Comparison of ENCODE assay signal across 13 cellular contexts in the genomic region with DNA sequence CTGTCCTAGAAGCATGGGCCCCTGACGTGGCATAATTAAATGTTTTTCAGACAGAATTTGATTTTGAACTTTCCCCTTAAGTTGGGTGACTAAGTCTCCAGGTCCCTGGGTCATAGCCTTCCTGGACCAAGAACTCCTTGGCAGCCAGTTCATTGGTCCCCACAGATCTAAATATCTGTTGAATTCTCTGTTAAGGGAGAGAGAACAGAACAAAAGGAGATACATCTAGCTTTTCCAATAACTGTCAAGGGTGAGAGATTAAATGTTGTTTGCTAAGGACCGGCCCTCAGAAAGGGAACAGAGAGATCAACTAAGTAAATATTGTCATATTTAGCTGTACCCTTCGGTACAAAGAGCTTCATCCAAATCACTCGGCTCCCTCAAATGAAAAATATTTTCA.
A peak's percentile ranks its signal among the peaks of the same experiment; 100 is the strongest.
DNase-seq lines count a peak whose midpoint lies in the region; TF ChIP-seq lines count a peak whose summit lies in the region.
"Had no signal": no experiment of that assay in that cellular context is flagged by ENCODE, and none has a peak within 500 bp of the region (broad histone marks: within the 10 kb centered on the region; RNA-seq: fewer than 3 reads in every experiment).

No MANE protein-coding gene starts in this region.

- H3K4me2 ChIP-seq in neural progenitor cell, result no peak overlapping the region

- H3K79me2 ChIP-seq in ACC112 (ENCODE audit: control insufficient read depth, insufficient read depth, low read length, unreplicated experiment) (no peaks in the 10 kb centered on the region), neural progenitor cell (ENCODE audit: low read depth) (no peaks in the 10 kb centered on the region)

- H4K20me1 ChIP-seq in neural progenitor cell (ENCODE audit: low read depth), result no peaks in the 10 kb centered on the region

- no peak overlapping the region for H3K9ac ChIP-seq in neural progenitor cell

- H3K4me1 Mint-ChIP-seq in mesothelial cell of epicardium (peaks cover 28% of the 10 kb centered on the region), neural progenitor cell (peaks cover 3% of the 10 kb centered on the region)

- H3K27ac Mint-ChIP-seq in mesothelial cell of epicardium (peak overlapping the region; percentile 43), neural progenitor cell (no peak overlapping the region)
- H3K27ac Mint-ChIP-seq: nephron progenitor cell had no signal

- H3K4me3 Mint-ChIP-seq in mesothelial cell of epicardium (no peak overlapping the region), neural progenitor cell (no peak overlapping the region)
- H3K4me3 Mint-ChIP-seq: nephron progenitor cell had no signal

- H3K27me3 ChIP-seq in ACC112 (ENCODE audit: insufficient read depth, low read length) (no peaks in the 10 kb centered on the region), esophagus squamous epithelium (no peaks in the 10 kb centered on the region), neural progenitor cell (no peaks in the 10 kb centered on the region)
- H3K27me3 ChIP-seq in effector memory CD4-positive, alpha-beta T cell (replicated peaks; ENCODE audit: control insufficient read depth, insufficient read depth, low read length, poor library complexity, severe bottlenecking), result no peaks in the 10 kb centered on the region
- H3K27me3 ChIP-seq: upper lobe of left lung had no signal

- H3K36me3 ChIP-seq in ACC112 (ENCODE audit: insufficient read depth, low read length), result no peaks in the 10 kb centered on the region
- no peaks in the 10 kb centered on the region for H3K36me3 ChIP-seq in esophagus squamous epithelium
- H3K36me3 ChIP-seq in neural progenitor cell, result no peaks in the 10 kb centered on the region
- peaks cover 24% of the 10 kb centered on the region for H3K36me3 ChIP-seq in effector memory CD4-positive, alpha-beta T cell (ENCODE audit: control insufficient read depth, insufficient read depth, low read length)

- intact Hi-C loops in esophagus squamous epithelium (cut with DNase I), result no loop called here

- peaks cover 8% of the 10 kb centered on the region for H3K4me1 ChIP-seq in ACC112 (ENCODE audit: control insufficient read depth, insufficient read depth, low read length, unreplicated experiment)
- H3K4me1 ChIP-seq in esophagus squamous epithelium, result peaks cover 19 to 77% (median 36%) of the 10 kb centered on the region in 3 donors
- H3K4me1 ChIP-seq in neural progenitor cell, result no peaks in the 10 kb centered on the region
- no peaks in the 10 kb centered on the region for H3K4me1 ChIP-seq in effector memory CD4-positive, alpha-beta T cell (ENCODE audit: control insufficient read depth, insufficient read depth, low read length, poor library complexity, severe bottlenecking)

- H3K36me3 Mint-ChIP-seq in mesothelial cell of epicardium (no peaks in the 10 kb centered on the region), neural progenitor cell (peaks cover 6% of the 10 kb centered on the region)

- H2AFZ ChIP-seq in ACC112 (ENCODE audit: low read length, unreplicated experiment) (no peak overlapping the region), neural progenitor cell (replicated peaks) (no peak overlapping the region)

- no peak overlapping the region for H3K4me3 ChIP-seq in ACC112 (ENCODE audit: low read depth, low read length)
- H3K4me3 ChIP-seq in esophagus squamous epithelium, result no peak overlapping the region
- H3K4me3 ChIP-seq in neural progenitor cell, result no peak overlapping the region
- no peak overlapping the region for H3K4me3 ChIP-seq in effector memory CD4-positive, alpha-beta T cell (ENCODE audit: insufficient read depth, low read depth, low read length, poor library complexity, severe bottlenecking)
- H3K4me3 ChIP-seq: upper lobe of left lung had no signal

- no peak for TF ChIP-seq POLR2A in esophagus squamous epithelium (IDR thresholded peaks at IDR 0.05)

- H3K9me3 Mint-ChIP-seq in mesothelial cell of epicardium (no peaks in the 10 kb centered on the region), neural progenitor cell (no peaks in the 10 kb centered on the region)
- H3K9me3 Mint-ChIP-seq: nephron progenitor cell had no signal

- peak overlapping the region; percentile 46; the same call in 1 of the 2 replicates for H3K27ac ChIP-seq in ACC112 (ENCODE audit: low read depth, low read length)
- peak overlapping the region; percentile 64 to 83 (median 80) for H3K27ac ChIP-seq in esophagus squamous epithelium
- H3K27ac ChIP-seq in neural progenitor cell, result no peak overlapping the region
- no peak overlapping the region for H3K27ac ChIP-seq in effector memory CD4-positive, alpha-beta T cell (ENCODE audit: insufficient read depth, low read length, poor library complexity, severe bottlenecking)
- H3K27ac ChIP-seq: upper lobe of left lung had no signal

- no peaks in the 10 kb centered on the region for H3K9me3 ChIP-seq in esophagus squamous epithelium
- H3K9me3 ChIP-seq in neural progenitor cell (ENCODE audit: low read depth), result no peaks in the 10 kb centered on the region
- no peaks in the 10 kb centered on the region for H3K9me3 ChIP-seq in effector memory CD4-positive, alpha-beta T cell (ENCODE audit: control insufficient read depth, low read length)
- H3K9me3 ChIP-seq: upper lobe of left lung had no signal

- WGBS in esophagus squamous epithelium, 2 donors, result 37% methylated on average over 4 of the region's 4 CpGs

- no peak for TF ChIP-seq CTCF in esophagus squamous epithelium (IDR thresholded peaks at IDR 0.05)
- no peak for TF ChIP-seq CTCF in mesothelial cell of epicardium (IDR thresholded peaks at IDR 0.05; ENCODE audit: unreplicated experiment)
- TF ChIP-seq CTCF in neural progenitor cell (IDR thresholded peaks at IDR 0.05), result no peak

- no peaks in the 10 kb centered on the region for H3F3A ChIP-seq in neural progenitor cell (ENCODE audit: low read depth)

- H3K27me3 Mint-ChIP-seq in mesothelial cell of epicardium (ENCODE audit: low read depth) (no peaks in the 10 kb centered on the region), neural progenitor cell (ENCODE audit: insufficient read depth, low read depth) (no peaks in the 10 kb centered on the region)

- DNase-seq in NCI-H1092 (lab: John Stamatoyannopoulos, UW) (peak; percentile 23), esophagus squamous epithelium (lab: John Stamatoyannopoulos, UW) (no peak), mesothelial cell of epicardium (ENCODE audit: low spot score in 2 of 2, unreplicated experiment in 2 of 2) (no peak), neural progenitor cell (ENCODE audit: low spot score) (no peak), cerebellar nuclear complex (lab: John Stamatoyannopoulos, UW) (no peak), UCSD-AML1 (lab: John Stamatoyannopoulos, UW; ENCODE audit: unreplicated experiment) (no peak)
- DNase-seq in effector memory CD4-positive, alpha-beta T cell, result no peak
- DNase-seq: activated CD4-positive, alpha-beta T cell treated with anti-CD3 and anti-CD28 coated beads for 48 hours; Kasumi-1; nephron progenitor cell; stimulated activated CD4-positive, alpha-beta T cell treated with anti-CD3 and anti-CD28 coated beads, Interleukin-4, amount 100 ng/mL, for 24 hours; upper lobe of left lung had no signal

Comparison
In these comparisons a context has a peak if more than half of its experiments do, and no peak if none do; other contexts are left out.
1. H3K27ac ChIP-seq: peak in ACC112 (single experiment) and esophagus squamous epithelium (4 of 4); none in neural progenitor cell (single experiment) and effector memory CD4-positive, alpha-beta T cell (single experiment).